In the genomic region with DNA sequence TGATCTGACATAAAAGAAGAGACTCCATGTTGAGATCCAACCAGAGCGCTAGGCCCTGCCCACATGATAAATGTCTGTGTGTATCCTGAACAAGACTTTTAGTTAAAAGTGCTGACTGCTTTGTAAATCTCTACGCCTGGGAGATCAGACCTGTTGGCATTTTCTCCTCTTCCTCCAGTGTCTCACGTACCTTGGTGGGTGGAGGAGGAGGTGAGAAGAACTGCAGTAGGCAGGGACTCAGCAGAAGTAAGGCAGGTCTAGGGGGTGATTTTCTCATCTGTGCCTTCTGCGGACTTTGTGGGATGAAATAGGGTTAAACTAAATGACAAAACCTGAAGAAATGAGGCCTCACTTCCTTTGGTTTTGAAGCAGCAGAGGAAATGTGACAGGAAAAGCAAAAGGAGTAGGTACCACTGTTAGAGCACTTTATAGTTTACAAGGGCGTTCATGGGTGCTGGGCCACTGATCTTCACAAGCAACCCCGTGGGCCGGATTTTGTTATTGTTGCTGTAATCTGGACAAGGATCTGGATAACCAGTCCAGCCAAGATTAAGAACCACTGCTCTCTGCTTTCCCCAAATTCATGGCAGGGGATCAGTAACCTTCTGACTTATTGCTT, we compare ENCODE assay signal across 21 cellular contexts. TPM values are rescaled to one million over a fixed set of nuclear protein-coding genes. Genes with fewer than 3 reads are reported as not detected.
DNase-seq lines count a peak whose midpoint lies in the region; ATAC-seq and TF ChIP-seq lines count a peak whose summit lies in the region.
"Had no signal": no experiment of that assay in that cellular context is flagged by ENCODE, and none has a peak within 500 bp of the region (broad histone marks: within the 10 kb centered on the region; RNA-seq: fewer than 3 reads in every experiment).

No MANE protein-coding gene starts in this region.

- no peaks in the 10 kb centered on the region for H3K9me3 Mint-ChIP-seq in activated CD4-positive, alpha-beta T cell treated with anti-CD3 and anti-CD28 coated beads, Interleukin-2, amount 10 ng/mL, durations not matched to agents 24 days and 14 days
- peaks cover 1% of the 10 kb centered on the region for H3K9me3 Mint-ChIP-seq in mesothelial cell of epicardium
- H3K9me3 Mint-ChIP-seq: HFFc6 had no signal

- no peaks in the 10 kb centered on the region for H3K9me3 ChIP-seq in ascending aorta
- H3K9me3 ChIP-seq: esophagus squamous epithelium had no signal

- H3K36me3 ChIP-seq in ascending aorta: no peaks in the 10 kb centered on the region
- H3K36me3 ChIP-seq: esophagus squamous epithelium, heart left ventricle had no signal

- H3K36me3 Mint-ChIP-seq in activated CD4-positive, alpha-beta T cell treated with anti-CD3 and anti-CD28 coated beads, Interleukin-2, amount 10 ng/mL, durations not matched to agents 24 days and 14 days (ENCODE audit: low read depth): no peaks in the 10 kb centered on the region
- peaks cover 4% of the 10 kb centered on the region for H3K36me3 Mint-ChIP-seq in mesothelial cell of epicardium

- no peak for ATAC-seq in HG03045 (IDR thresholded peaks at IDR 0.05; ENCODE audit: unreplicated experiment)
- ATAC-seq: heart left ventricle had no signal

- H3K27ac ChIP-seq in ascending aorta: peak overlapping the region; percentile 15 to 88
- H3K27ac ChIP-seq: esophagus squamous epithelium, skin epidermis, VCaP had no signal

- H3K27ac Mint-ChIP-seq in activated CD4-positive, alpha-beta T cell treated with anti-CD3 and anti-CD28 coated beads, Interleukin-2, amount 10 ng/mL, durations not matched to agents 24 days and 14 days: peak overlapping the region; percentile 71
- H3K27ac Mint-ChIP-seq in mesothelial cell of epicardium: no peak overlapping the region
- H3K27ac Mint-ChIP-seq: brain, HFFc6 had no signal

- peak overlapping the region; percentile 65 for H3K4me3 Mint-ChIP-seq in activated CD4-positive, alpha-beta T cell treated with anti-CD3 and anti-CD28 coated beads, Interleukin-2, amount 10 ng/mL, durations not matched to agents 24 days and 14 days
- no peak overlapping the region for H3K4me3 Mint-ChIP-seq in mesothelial cell of epicardium
- H3K4me3 Mint-ChIP-seq: brain, HFFc6 had no signal

- no peak overlapping the region for H3K4me3 ChIP-seq in ascending aorta
- H3K4me3 ChIP-seq: dorsolateral prefrontal cortex, esophagus squamous epithelium, heart left ventricle, skin epidermis had no signal

- intact Hi-C loops in activated CD4-positive, alpha-beta T cell treated with anti-CD3 and anti-CD28 coated beads, Interleukin-2, amount 10 ng/mL, durations not matched to agents 24 days and 14 days (cut with micrococcal nuclease): loop anchor here (10.0 kb wide), 1 partner anchor 157 kb away; no protein-coding TSS in a partner anchor
- intact Hi-C loops in ascending aorta (cut with DNase I): loop anchor here (2.0 to 10.0 kb wide), 4 partner anchors 19 to 1477 kb away; partner anchors contain the start of genes CLDN25, NCAM1 and ZW10

- peaks cover 2% of the 10 kb centered on the region for H3K27me3 Mint-ChIP-seq in activated CD4-positive, alpha-beta T cell treated with anti-CD3 and anti-CD28 coated beads, Interleukin-2, amount 10 ng/mL, durations not matched to agents 24 days and 14 days
- no peaks in the 10 kb centered on the region for H3K27me3 Mint-ChIP-seq in mesothelial cell of epicardium (ENCODE audit: low read depth)

- H3K4me1 Mint-ChIP-seq in activated CD4-positive, alpha-beta T cell treated with anti-CD3 and anti-CD28 coated beads, Interleukin-2, amount 10 ng/mL, durations not matched to agents 24 days and 14 days: peaks cover 29% of the 10 kb centered on the region
- peaks cover 23% of the 10 kb centered on the region for H3K4me1 Mint-ChIP-seq in mesothelial cell of epicardium

- no peaks in the 10 kb centered on the region for H3K27me3 ChIP-seq in ascending aorta
- H3K27me3 ChIP-seq: dorsolateral prefrontal cortex, esophagus squamous epithelium, heart left ventricle had no signal

- no peak for TF ChIP-seq CTCF in ascending aorta (IDR thresholded peaks at IDR 0.05)
- no peak for TF ChIP-seq CTCF in mesothelial cell of epicardium (IDR thresholded peaks at IDR 0.05; ENCODE audit: unreplicated experiment)

- H3K4me1 ChIP-seq in ascending aorta: peaks cover 20 to 40% of the 10 kb centered on the region in 2 donors

- DNase-seq in activated effector memory CD4-positive, alpha-beta T cell treated with anti-CD3 and anti-CD28 coated beads, Interleukin-2, amount 50 U/mL, for 16 hours: peak; percentile 64
- DNase-seq in activated effector memory CD4-positive, alpha-beta T cell treated with Interleukin-2 at 50 U/mL for 16 hours: no peak
- DNase-seq in activated CD4-positive, alpha-beta T cell treated with anti-CD3 and anti-CD28 coated beads, Interleukin-2, amount 10 ng/mL, durations not matched to agents 24 days and 14 days: peak; percentile 80
- no peak for DNase-seq in ascending aorta (ENCODE audit: low spot score in 2 of 2)
- DNase-seq in stimulated activated CD8-positive, alpha-beta memory T cell treated with anti-CD3 and anti-CD28 coated beads, Interleukin-4, amount 100 ng/mL, for 48 hours: peak; percentile 55
- no peak for DNase-seq in NCI-H128 (lab: John Stamatoyannopoulos, UW; ENCODE audit: unreplicated experiment)
- no peak for DNase-seq in mesothelial cell of epicardium (ENCODE audit: low spot score in 2 of 2, unreplicated experiment in 2 of 2)
- DNase-seq: esophagus squamous epithelium, heart left ventricle, HFFc6, KBM-7, kidney, NCI-H1417 treated with DMSO at 0.1 percent for 48 hours, NCI-H446, OCI-M1 had no signal

RNA-seq across cellular contexts. Expression of gene PLET1, which starts 36.7 kb away (rescaled TPM):
- total RNA-seq in activated CD4-positive, alpha-beta T cell treated with anti-CD3 and anti-CD28 coated beads, Interleukin-2, amount 10 ng/mL, durations not matched to agents 24 days and 14 days: not detected in 2 replicates
- total RNA-seq in ascending aorta (not detected), mesothelial cell of epicardium (not detected in 3 replicates)
- total RNA-seq: dorsolateral prefrontal cortex, esophagus squamous epithelium, heart left ventricle, HFFc6, kidney, osteocyte had no signal

Comparison
In these comparisons a context has a peak if more than half of its experiments do, and no peak if none do; other contexts are left out.
1. DNase-seq: peak in activated effector memory CD4-positive, alpha-beta T cell treated with anti-CD3 and anti-CD28 coated beads, Interleukin-2, amount 50 U/mL, for 16 hours (single experiment), activated CD4-positive, alpha-beta T cell treated with anti-CD3 and anti-CD28 coated beads, Interleukin-2, amount 10 ng/mL, durations not matched to agents 24 days and 14 days (single experiment) and stimulated activated CD8-positive, alpha-beta memory T cell treated with anti-CD3 and anti-CD28 coated beads, Interleukin-4, amount 100 ng/mL, for 48 hours (single experiment); none in activated effector memory CD4-positive, alpha-beta T cell treated with Interleukin-2 at 50 U/mL for 16 hours (single experiment), ascending aorta (0 of 2), NCI-H128 (single experiment) and mesothelial cell of epicardium (0 of 2).